8 cellular contexts compared by ENCODE assay signal in genomic region chr3:5016218-5017161, GRCh38. TPM values are rescaled to one million over a fixed set of nuclear protein-coding genes. Genes with fewer than 3 reads are reported as not detected.
DNase-seq lines count a peak whose midpoint lies in the region; ATAC-seq, FAIRE-seq and TF ChIP-seq lines count a peak whose summit lies in the region.

No MANE protein-coding gene starts in this region.

- peak overlapping the region in 1 of 2 experiments; percentile 71 for H3K4ac ChIP-seq in mesenchymal stem cell (ENCODE audit: low read depth in 1 of 2, low read length in 2 of 2)

- peaks cover 2% of the 10 kb centered on the region for H3K79me1 ChIP-seq in mesenchymal stem cell (replicated peaks; ENCODE audit: low read length, poor library complexity, severe bottlenecking)

- H3K27me3 Mint-ChIP-seq in activated T-cell treated with anti-CD3 and anti-CD28 coated beads, Interleukin-2, amount 50 U/mL, for 72 hours (ENCODE audit: low read depth) = peaks cover 12% of the 10 kb centered on the region

- TF ChIP-seq EP300 in GM12878 (IDR thresholded peaks at IDR 0.05; ENCODE audit: borderline replicate concordance in 1 of 2, control insufficient read depth in 1 of 2, low read depth in 2 of 2, low read length in 2 of 2) = peak; percentile 69 to 76; a peak in 2 of 4 replicates

- 36% methylated on average over 11 of the region's 11 CpGs for WGBS in GM12878 (ENCODE audit: insufficient coverage, insufficient replicate concordance, low lambda C conversion rate, missing lambda C conversion rate)
- whole genome bisulfite sequencing in mesenchymal stem cell = 19% methylated on average over 3 of the region's 11 CpGs

- no peak overlapping the region for H3K23ac ChIP-seq in mesenchymal stem cell (ENCODE audit: low read length in 2 of 2)

- no peaks in the 10 kb centered on the region for H3K9me3 ChIP-seq in OCI-LY3 (ENCODE audit: insufficient read depth, low read length)
- no peaks in the 10 kb centered on the region for H3K9me3 ChIP-seq in GM12878 (replicated peaks; ENCODE audit: control insufficient read depth, insufficient read depth, low read length)
- no peaks in the 10 kb centered on the region for H3K9me3 ChIP-seq in mesenchymal stem cell (ENCODE audit: control insufficient read depth, low read length)

- H3K4me2 ChIP-seq in OCI-LY3 (ENCODE audit: low read length) (peak overlapping the region; percentile 53), GM12878 (ENCODE audit: control insufficient read depth, insufficient read depth) (0 out of 2 replicates have a peak overlapping the region, but pooled peaks have one; percentile 0), mesenchymal stem cell (ENCODE audit: low read length, poor library complexity, severe bottlenecking) (no peak overlapping the region)

- H3K27ac ChIP-seq in OCI-LY3 (ENCODE audit: low read length) (no peak overlapping the region), GM12878 (ENCODE audit: control insufficient read depth, insufficient read depth) (no peak overlapping the region), mesenchymal stem cell (ENCODE audit: low read length, poor library complexity, severe bottlenecking) (no peak overlapping the region)

- no peak overlapping the region for H2BK120ac ChIP-seq in mesenchymal stem cell (ENCODE audit: low read depth, low read length)

- no peak overlapping the region for H2AFZ ChIP-seq in OCI-LY3 (ENCODE audit: low read depth, low read length)
- H2AFZ ChIP-seq in GM12878 (ENCODE audit: control insufficient read depth, low read depth, low read length) = no peak overlapping the region
- peak overlapping the region; percentile 55 for H2AFZ ChIP-seq in mesenchymal stem cell (ENCODE audit: low read depth, low read length)

- peak; percentile 44 to 58 for DNase-seq in activated T-cell treated with anti-CD3 and anti-CD28 coated beads, Interleukin-2, amount 50 U/mL, for 72 hours
- DNase-seq in activated T-cell treated with anti-CD3 and anti-CD28 coated beads, Interleukin-2, amount 50 U/mL, for 48 hours = no peak
- DNase-seq in GM12878 (ENCODE audit: low read depth, low spot score) = no peak
- peak; percentile 66 for DNase-seq in mesenchymal stem cell
- DNase-seq in amygdala (lab: John Stamatoyannopoulos, UW) = no peak
- DNase-seq in globus pallidus (ENCODE audit: low spot score) = no peak

- H3K4me1 ChIP-seq in OCI-LY3 (ENCODE audit: low read length) = peaks cover 41% of the 10 kb centered on the region
- H3K4me1 ChIP-seq in GM12878 (ENCODE audit: control insufficient read depth, insufficient read depth, low read length) = peaks cover 43% of the 10 kb centered on the region
- peaks cover 17% of the 10 kb centered on the region for H3K4me1 ChIP-seq in mesenchymal stem cell (ENCODE audit: control insufficient read depth, insufficient read depth, low read depth, low read length)

- no peaks in the 10 kb centered on the region for H4K20me1 ChIP-seq in OCI-LY3 (ENCODE audit: insufficient read depth, low read length)
- H4K20me1 ChIP-seq in GM12878 (ENCODE audit: control insufficient read depth, insufficient read depth) = no peaks in the 10 kb centered on the region

- no peak overlapping the region for H2AK5ac ChIP-seq in mesenchymal stem cell (ENCODE audit: low read length, severe bottlenecking)

- no peaks in the 10 kb centered on the region for H3K9me3 Mint-ChIP-seq in activated T-cell treated with anti-CD3 and anti-CD28 coated beads, Interleukin-2, amount 50 U/mL, for 72 hours

- H2BK5ac ChIP-seq in mesenchymal stem cell (ENCODE audit: low read depth, low read length, poor library complexity, severe bottlenecking) = no peak overlapping the region

- TF ChIP-seq RAD21 in GM12878 (IDR thresholded peaks at IDR 0.05; ENCODE audit: insufficient read depth, low read depth, low read length) = no peak

- RAD21 ChIA-PET in GM12878 (lab: Charles Lee; ENCODE audit: unreplicated experiment) = interaction anchor here (0.7 to 16.6 kb wide), 8 partner anchors 9 to 304 kb away, joined by 3 to 421 read pairs (median 6); partner anchors contain the start of gene BHLHE40

- BruUV-seq in GM12878 (replicated peaks; lab: Mats Ljungman, UMichigan) = no TSS peak

- H3K4me1 Mint-ChIP-seq in activated T-cell treated with anti-CD3 and anti-CD28 coated beads, Interleukin-2, amount 50 U/mL, for 72 hours (ENCODE audit: low read depth) = peaks cover 95% of the 10 kb centered on the region

- no peak for TF ChIP-seq POLR2A in GM12878 (IDR thresholded peaks at IDR 0.05; ENCODE audit: low read depth, low read length)

- in situ Hi-C loops in GM12878 (cut with MboI) = no loop called here

- SMC1A ChIA-PET in GM12878 (lab: Charles Lee; ENCODE audit: uncharacterized antibody, unreplicated experiment) = interaction anchor here (0.6 to 3.9 kb wide), 18 partner anchors 9 to 305 kb away, joined by 3 to 33 read pairs (median 3); no protein-coding TSS in a partner anchor

- peak overlapping the region in 1 of 2 experiments; percentile 41 for H3K14ac ChIP-seq in mesenchymal stem cell (ENCODE audit: low read length in 2 of 2)

- POLR2A ChIA-PET in GM12878 (lab: Charles Lee) = interaction anchor here (0.5 to 3.8 kb wide), 9 partner anchors 9 to 40 kb away, joined by 3 to 22 read pairs (median 4); no protein-coding TSS in a partner anchor

- TF ChIP-seq CTCF in OCI-LY3 (IDR thresholded peaks at IDR 0.05; ENCODE audit: low read depth, low read length) = no peak
- TF ChIP-seq CTCF in GM12878 (IDR thresholded peaks at IDR 0.05 in 2 of 3, conservative IDR thresholded peaks at IDR 0.05 in 1 of 3; ENCODE audit: control insufficient read depth in 2 of 3, extremely low read depth in 1 of 3, insufficient read depth in 1 of 3, low read depth in 3 of 3, low read length in 3 of 3) = no peak

- H3K18ac ChIP-seq in mesenchymal stem cell (ENCODE audit: low read depth in 1 of 2, low read length in 2 of 2) = peak overlapping the region in 1 of 2 experiments; percentile 82

- H3K27me3 ChIP-seq in OCI-LY3 (ENCODE audit: low read depth, low read length) = peaks cover 35% of the 10 kb centered on the region
- no peaks in the 10 kb centered on the region for H3K27me3 ChIP-seq in GM12878 (replicated peaks in 1 of 2; ENCODE audit: control insufficient read depth in 2 of 2, insufficient read depth in 2 of 2, low read length in 1 of 2)
- no peaks in the 10 kb centered on the region for H3K27me3 ChIP-seq in mesenchymal stem cell (ENCODE audit: control insufficient read depth in 1 of 2, insufficient read depth in 1 of 2, low read length in 2 of 2)

- H3K79me2 ChIP-seq in OCI-LY3 (ENCODE audit: low read length) (no peaks in the 10 kb centered on the region), GM12878 (ENCODE audit: control insufficient read depth, insufficient read depth, low read length) (no peaks in the 10 kb centered on the region)

- peak; percentile 71 for FAIRE-seq in GM12878 (lab: Jason Lieb, UNC)

- intact Hi-C loops in GM12878 (cut with micrococcal nuclease; ENCODE audit: unreplicated experiment) = loop anchor here (10.0 kb wide), 1 partner anchor 178 kb away; no protein-coding TSS in a partner anchor

- H4K8ac ChIP-seq in mesenchymal stem cell (ENCODE audit: low read length) = peak overlapping the region; percentile 8

- no peaks in the 10 kb centered on the region for H3K36me3 Mint-ChIP-seq in activated T-cell treated with anti-CD3 and anti-CD28 coated beads, Interleukin-2, amount 50 U/mL, for 72 hours (ENCODE audit: insufficient read depth in 2 of 2)

- H3K9ac ChIP-seq in OCI-LY3 (ENCODE audit: low read length) (no peak overlapping the region), GM12878 (ENCODE audit: control insufficient read depth, insufficient read depth, low read length) (no peak overlapping the region), mesenchymal stem cell (ENCODE audit: low read length) (no peak overlapping the region)

- CTCF ChIA-PET in GM12878 (lab: Yijun Ruan, JAX) = interaction anchor here (0.6 to 2.6 kb wide), 14 partner anchors 8 to 383 kb away, joined by 3 to 19 read pairs (median 3); no protein-coding TSS in a partner anchor

- H3K27ac Mint-ChIP-seq in activated T-cell treated with anti-CD3 and anti-CD28 coated beads, Interleukin-2, amount 50 U/mL, for 72 hours = no peak overlapping the region

- H3K36me3 ChIP-seq in OCI-LY3 (replicated peaks; ENCODE audit: low read depth, low read length) (no peaks in the 10 kb centered on the region), GM12878 (ENCODE audit: control insufficient read depth in 2 of 2, insufficient read depth in 2 of 2, low read length in 1 of 2) (no peaks in the 10 kb centered on the region), mesenchymal stem cell (ENCODE audit: control insufficient read depth in 1 of 2, insufficient read depth in 2 of 2, low read depth in 1 of 2, low read length in 2 of 2) (no peaks in the 10 kb centered on the region)

- H3K4me3 ChIP-seq in OCI-LY3 (ENCODE audit: low read length) (peak overlapping the region; percentile 21; the same call in 1 of the 2 replicates), GM12878 (no peak overlapping the region), mesenchymal stem cell (ENCODE audit: insufficient read depth in 1 of 2, low read depth in 1 of 2, low read length in 2 of 2) (no peak overlapping the region)

- no peak overlapping the region for H2BK15ac ChIP-seq in mesenchymal stem cell (ENCODE audit: low read depth, poor library complexity, severe bottlenecking)

- peak; percentile 44 to 75 for ATAC-seq in activated T-cell treated with anti-CD3 and anti-CD28 coated beads, Interleukin-2, amount 50 U/mL, for 72 hours (replicated peaks in 1 of 2)
- ATAC-seq in HG02885 (IDR thresholded peaks at IDR 0.05; ENCODE audit: poor library complexity, unreplicated experiment) = peak; percentile 66
- ATAC-seq in GM12878 = peak; percentile 63

- H3K4me3 Mint-ChIP-seq in activated T-cell treated with anti-CD3 and anti-CD28 coated beads, Interleukin-2, amount 50 U/mL, for 72 hours = peak overlapping the region; percentile 2 to 4

- H2BK12ac ChIP-seq in mesenchymal stem cell (ENCODE audit: low read length in 2 of 2) = peak overlapping the region in 1 of 2 experiments; percentile 48

- H4K91ac ChIP-seq in mesenchymal stem cell (ENCODE audit: low read length) = no peak overlapping the region

RNA-seq across cellular contexts. Expression of gene BHLHE40, which starts 37.3 kb away (rescaled TPM):
- 100 to 1,000 TPM; 303 to 440 TPM for total RNA-seq in activated T-cell treated with anti-CD3 and anti-CD28 coated beads, Interleukin-2, amount 50 U/mL, for 72 hours
- 205 and 214 TPM in 2 replicates for total RNA-seq in GM12878 (2013; cell fraction: nucleolus; rRNA removed)
- total RNA-seq in GM12878 (2014; rRNA removed) = 58.3 and 61.5 TPM in 2 replicates
- 36.1 and 36.5 TPM in 2 replicates for total RNA-seq in GM12878 (2014; rRNA removed; fragmentation: Illumina TruSeq; extraction: Trizol)
- total RNA-seq in GM12878 (2021) = 91.3 and 93.1 TPM in 2 replicates
- polyA plus RNA-seq in GM12878 (2011; ENCODE audit: low read depth) = 64.3 TPM
- 60.8 and 106 TPM in 2 replicates for polyA plus RNA-seq in GM12878 (2011; rRNA removed)
- 91.6 and 128 TPM in 2 replicates for polyA plus RNA-seq in GM12878 (2011; cell fraction: cytosol; rRNA removed)
- 163 and 169 TPM in 2 replicates for polyA plus RNA-seq in GM12878 (2011; cell fraction: nucleus; rRNA removed)
- 106 and 116 TPM in 2 replicates for polyA plus RNA-seq in GM12878 (2012)
- 65.9 and 78.8 TPM in 2 replicates for polyA plus RNA-seq in GM12878 (2014; fragmentation: Illumina TruSeq; extraction: Trizol)
- 10 to 100 TPM; 25.2 to 38.6 TPM for polyA plus RNA-seq in GM12878 (2014; fragmentation: Nextera tagmentation; extraction: Ambion mirVana)
- 62.4 and 63.6 TPM in 2 replicates for polyA plus RNA-seq in GM12878 (2014; rRNA removed)
- 10 to 100 TPM; 43.9 to 44.5 TPM for polyA plus RNA-seq in GM12878 (2016; fragmentation: Nextera tagmentation; extraction: Ambion mirVana)
- 93.4 and 100 TPM in 2 replicates for polyA minus RNA-seq in GM12878 (2011; rRNA and poly(A)+ RNA removed)
- 60.8 and 70.8 TPM in 2 replicates for polyA minus RNA-seq in GM12878 (2011; cell fraction: cytosol; rRNA and poly(A)+ RNA removed)
- polyA minus RNA-seq in GM12878 (2011; cell fraction: nucleus; rRNA and poly(A)+ RNA removed) = 99.1 and 124 TPM in 2 replicates
- 88.3 TPM for polyA plus RNA-seq in mesenchymal stem cell (2013, experiment 1 of 2)
- 79.7 TPM for polyA plus RNA-seq in mesenchymal stem cell (2013, experiment 2 of 2)

Comparison
In these comparisons a context has a peak if more than half of its experiments do, and no peak if none do; other contexts are left out.
1. DNase-seq: peak in activated T-cell treated with anti-CD3 and anti-CD28 coated beads, Interleukin-2, amount 50 U/mL, for 72 hours (2 of 2) and mesenchymal stem cell (single experiment); none in activated T-cell treated with anti-CD3 and anti-CD28 coated beads, Interleukin-2, amount 50 U/mL, for 48 hours (0 of 2), GM12878 (single experiment), amygdala (0 of 56) and globus pallidus (single experiment).
2. Peak in every context shown above with its lines, with median percentiles within 50 percentile points of each other: ATAC-seq.